8 cellular contexts compared by ENCODE assay signal in the genomic region with DNA sequence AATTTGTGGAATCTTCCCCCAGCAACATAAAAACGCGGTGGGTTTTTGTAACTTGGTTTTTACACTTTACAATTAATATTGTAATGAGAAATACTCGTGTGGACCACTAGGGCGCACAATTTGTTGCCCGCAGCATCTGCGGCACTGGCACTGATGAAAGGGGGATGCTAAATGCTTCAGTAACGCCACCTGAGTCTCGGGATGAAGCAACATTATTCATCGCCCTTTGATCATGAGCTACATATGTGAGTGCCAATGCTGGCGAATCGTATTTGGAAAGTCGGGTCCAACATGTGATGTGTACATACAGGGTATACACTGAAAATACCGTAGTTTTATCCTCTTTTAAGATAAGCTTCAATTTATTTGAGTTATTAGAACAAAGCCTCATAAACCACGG. TPM values are rescaled to one million over a fixed set of nuclear protein-coding genes. Genes with fewer than 3 reads are reported as not detected.
A peak's percentile ranks its signal among the peaks of the same experiment; 100 is the strongest.
DNase-seq lines count a peak whose midpoint lies in the region; ATAC-seq and TF ChIP-seq lines count a peak whose summit lies in the region.

No MANE protein-coding gene starts in this region.

- in situ Hi-C loops in gastrocnemius medialis (cut with MboI; ENCODE audit: low sequenced_read_pairs in 4 of 4), result loop anchor here (5.0 to 10.0 kb wide), 2 partner anchors 241 to 244 kb away; no protein-coding TSS in a partner anchor

- TF ChIP-seq POLR2A in gastrocnemius medialis (IDR thresholded peaks at IDR 0.05), result no peak

- DNase-seq in NCI-H146 (lab: John Stamatoyannopoulos, UW) (peak; percentile 42), NCI-H146 treated with DMSO at 0.1 percent for 48 hours (lab: John Stamatoyannopoulos, UW; ENCODE audit: unreplicated experiment) (no peak), NOMO-1 (lab: John Stamatoyannopoulos, UW; ENCODE audit: unreplicated experiment in 2 of 2) (peak; percentile 71 to 73), activated T-cell treated with anti-CD3 and anti-CD28 coated beads for 48 hours (ENCODE audit: low read depth) (peak; percentile 28), fibroblast of pulmonary artery (ENCODE audit: low read depth) (peak; percentile 52), gastrocnemius medialis (no peak), NCI-H128 (lab: John Stamatoyannopoulos, UW; ENCODE audit: unreplicated experiment) (no peak)

- intact Hi-C loops in gastrocnemius medialis (cut with DNase I; ENCODE audit: low total_unique reads), result loop anchor here (1.0 kb wide), 1 partner anchor 241 kb away; no protein-coding TSS in a partner anchor

- TF ChIP-seq CTCF in fibroblast of pulmonary artery (IDR thresholded peaks at IDR 0.05; ENCODE audit: low read length, missing control alignments) (peak; percentile 67), gastrocnemius medialis (IDR thresholded peaks at IDR 0.05 in 4 of 5, conservative IDR thresholded peaks at IDR 0.05 in 1 of 5) (peak; percentile 18 to 64 (median 48))

- H3K27ac ChIP-seq in gastrocnemius medialis, result no peak overlapping the region

- no peaks in the 10 kb centered on the region for H3K4me1 ChIP-seq in gastrocnemius medialis

- no peaks in the 10 kb centered on the region for H3K27me3 ChIP-seq in gastrocnemius medialis

- peak; percentile 69 for ATAC-seq in HG02870 (IDR thresholded peaks at IDR 0.05; ENCODE audit: unreplicated experiment)
- no peak for ATAC-seq in gastrocnemius medialis

- no peaks in the 10 kb centered on the region for H3K9me3 ChIP-seq in gastrocnemius medialis

- H3K36me3 ChIP-seq in gastrocnemius medialis, result no peaks in the 10 kb centered on the region

- no peak overlapping the region for H3K4me3 ChIP-seq in fibroblast of pulmonary artery (replicated peaks; ENCODE audit: low read depth, low read length)
- H3K4me3 ChIP-seq in gastrocnemius medialis, result no peak overlapping the region

RNA-seq across cellular contexts. Expression of gene COX20, which starts 34.2 kb away (rescaled TPM):
- total RNA-seq in gastrocnemius medialis, result 10 to 100 TPM; 22.7 to 72.0 (median 35.4) TPM

Comparison
In these comparisons a context has a peak if more than half of its experiments do, and no peak if none do; other contexts are left out.
1. DNase-seq: peak in NCI-H146 (single experiment), NOMO-1 (2 of 2), activated T-cell treated with anti-CD3 and anti-CD28 coated beads for 48 hours (single experiment) and fibroblast of pulmonary artery (single experiment); none in NCI-H146 treated with DMSO at 0.1 percent for 48 hours (single experiment), gastrocnemius medialis (0 of 2) and NCI-H128 (single experiment).